1 cellular context compared by ENCODE assay signal in the genomic region with DNA sequence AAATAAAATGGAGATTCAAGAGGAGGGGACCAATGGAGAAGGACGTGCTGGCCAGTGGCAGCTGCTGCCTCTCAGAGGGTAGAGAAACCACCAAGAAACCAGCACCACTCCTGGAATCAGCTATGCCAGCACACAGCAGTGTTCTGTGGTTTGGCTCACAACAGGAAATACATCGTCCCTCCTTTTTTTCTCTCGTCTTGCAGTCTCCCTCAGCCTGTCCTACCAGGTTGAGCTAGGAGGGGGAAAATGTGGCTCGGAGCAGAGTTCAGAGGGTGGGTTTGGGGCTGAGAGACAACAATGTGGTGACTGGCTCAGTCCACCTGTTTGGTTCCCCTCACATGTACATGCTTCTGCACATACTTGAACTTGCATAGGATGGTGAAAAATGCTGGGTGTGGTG.
TF ChIP-seq lines count a peak whose summit lies in the region.

No MANE protein-coding gene starts in this region.

TF ChIP-seq in WTC11, 78 proteins besides CTCF, POLR2A, EP300 and RAD21 (continued from another document):
- TF ChIP-seq, protein P1, sequence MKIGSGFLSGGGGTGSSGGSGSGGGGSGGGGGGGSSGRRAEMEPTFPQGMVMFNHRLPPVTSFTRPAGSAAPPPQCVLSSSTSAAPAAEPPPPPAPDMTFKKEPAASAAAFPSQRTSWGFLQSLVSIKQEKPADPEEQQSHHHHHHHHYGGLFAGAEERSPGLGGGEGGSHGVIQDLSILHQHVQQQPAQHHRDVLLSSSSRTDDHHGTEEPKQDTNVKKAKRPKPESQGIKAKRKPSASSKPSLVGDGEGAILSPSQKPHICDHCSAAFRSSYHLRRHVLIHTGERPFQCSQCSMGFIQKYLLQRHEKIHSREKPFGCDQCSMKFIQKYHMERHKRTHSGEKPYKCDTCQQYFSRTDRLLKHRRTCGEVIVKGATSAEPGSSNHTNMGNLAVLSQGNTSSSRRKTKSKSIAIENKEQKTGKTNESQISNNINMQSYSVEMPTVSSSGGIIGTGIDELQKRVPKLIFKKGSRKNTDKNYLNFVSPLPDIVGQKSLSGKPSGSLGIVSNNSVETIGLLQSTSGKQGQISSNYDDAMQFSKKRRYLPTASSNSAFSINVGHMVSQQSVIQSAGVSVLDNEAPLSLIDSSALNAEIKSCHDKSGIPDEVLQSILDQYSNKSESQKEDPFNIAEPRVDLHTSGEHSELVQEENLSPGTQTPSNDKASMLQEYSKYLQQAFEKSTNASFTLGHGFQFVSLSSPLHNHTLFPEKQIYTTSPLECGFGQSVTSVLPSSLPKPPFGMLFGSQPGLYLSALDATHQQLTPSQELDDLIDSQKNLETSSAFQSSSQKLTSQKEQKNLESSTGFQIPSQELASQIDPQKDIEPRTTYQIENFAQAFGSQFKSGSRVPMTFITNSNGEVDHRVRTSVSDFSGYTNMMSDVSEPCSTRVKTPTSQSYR (CRISPR knock-in tag; IDR thresholded peaks at IDR 0.05) = no peak
- TF ChIP-seq SP1 (CRISPR knock-in tag; conservative IDR thresholded peaks at IDR 0.05) (no peak), SMAD4 (CRISPR knock-in tag; IDR thresholded peaks at IDR 0.05) (no peak), JUN (CRISPR knock-in tag; IDR thresholded peaks at IDR 0.05) (no peak), OVOL2 (CRISPR knock-in tag; IDR thresholded peaks at IDR 0.05; ENCODE audit: borderline replicate concordance) (no peak), ZNF671 (CRISPR knock-in tag; IDR thresholded peaks at IDR 0.05) (no peak), ZNF423 (CRISPR knock-in tag; IDR thresholded peaks at IDR 0.05) (no peak), FOXP1 (CRISPR knock-in tag; IDR thresholded peaks at IDR 0.05; ENCODE audit: borderline replicate concordance) (no peak)
- TF ChIP-seq, protein P2, sequence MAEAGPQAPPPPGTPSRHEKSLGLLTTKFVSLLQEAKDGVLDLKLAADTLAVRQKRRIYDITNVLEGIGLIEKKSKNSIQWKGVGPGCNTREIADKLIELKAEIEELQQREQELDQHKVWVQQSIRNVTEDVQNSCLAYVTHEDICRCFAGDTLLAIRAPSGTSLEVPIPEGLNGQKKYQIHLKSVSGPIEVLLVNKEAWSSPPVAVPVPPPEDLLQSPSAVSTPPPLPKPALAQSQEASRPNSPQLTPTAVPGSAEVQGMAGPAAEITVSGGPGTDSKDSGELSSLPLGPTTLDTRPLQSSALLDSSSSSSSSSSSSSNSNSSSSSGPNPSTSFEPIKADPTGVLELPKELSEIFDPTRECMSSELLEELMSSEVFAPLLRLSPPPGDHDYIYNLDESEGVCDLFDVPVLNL (CRISPR knock-in tag; IDR thresholded peaks at IDR 0.05; ENCODE audit: borderline replicate concordance, low read depth) = no peak
- TF ChIP-seq, protein P3, sequence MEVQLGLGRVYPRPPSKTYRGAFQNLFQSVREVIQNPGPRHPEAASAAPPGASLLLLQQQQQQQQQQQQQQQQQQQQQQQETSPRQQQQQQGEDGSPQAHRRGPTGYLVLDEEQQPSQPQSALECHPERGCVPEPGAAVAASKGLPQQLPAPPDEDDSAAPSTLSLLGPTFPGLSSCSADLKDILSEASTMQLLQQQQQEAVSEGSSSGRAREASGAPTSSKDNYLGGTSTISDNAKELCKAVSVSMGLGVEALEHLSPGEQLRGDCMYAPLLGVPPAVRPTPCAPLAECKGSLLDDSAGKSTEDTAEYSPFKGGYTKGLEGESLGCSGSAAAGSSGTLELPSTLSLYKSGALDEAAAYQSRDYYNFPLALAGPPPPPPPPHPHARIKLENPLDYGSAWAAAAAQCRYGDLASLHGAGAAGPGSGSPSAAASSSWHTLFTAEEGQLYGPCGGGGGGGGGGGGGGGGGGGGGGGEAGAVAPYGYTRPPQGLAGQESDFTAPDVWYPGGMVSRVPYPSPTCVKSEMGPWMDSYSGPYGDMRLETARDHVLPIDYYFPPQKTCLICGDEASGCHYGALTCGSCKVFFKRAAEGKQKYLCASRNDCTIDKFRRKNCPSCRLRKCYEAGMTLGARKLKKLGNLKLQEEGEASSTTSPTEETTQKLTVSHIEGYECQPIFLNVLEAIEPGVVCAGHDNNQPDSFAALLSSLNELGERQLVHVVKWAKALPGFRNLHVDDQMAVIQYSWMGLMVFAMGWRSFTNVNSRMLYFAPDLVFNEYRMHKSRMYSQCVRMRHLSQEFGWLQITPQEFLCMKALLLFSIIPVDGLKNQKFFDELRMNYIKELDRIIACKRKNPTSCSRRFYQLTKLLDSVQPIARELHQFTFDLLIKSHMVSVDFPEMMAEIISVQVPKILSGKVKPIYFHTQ (CRISPR knock-in tag; IDR thresholded peaks at IDR 0.05) = no peak
- TF ChIP-seq, protein P4, sequence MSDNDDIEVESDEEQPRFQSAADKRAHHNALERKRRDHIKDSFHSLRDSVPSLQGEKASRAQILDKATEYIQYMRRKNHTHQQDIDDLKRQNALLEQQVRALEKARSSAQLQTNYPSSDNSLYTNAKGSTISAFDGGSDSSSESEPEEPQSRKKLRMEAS (CRISPR knock-in tag; IDR thresholded peaks at IDR 0.05) = no peak
